31 cellular contexts compared by ENCODE assay signal in the genomic region with DNA sequence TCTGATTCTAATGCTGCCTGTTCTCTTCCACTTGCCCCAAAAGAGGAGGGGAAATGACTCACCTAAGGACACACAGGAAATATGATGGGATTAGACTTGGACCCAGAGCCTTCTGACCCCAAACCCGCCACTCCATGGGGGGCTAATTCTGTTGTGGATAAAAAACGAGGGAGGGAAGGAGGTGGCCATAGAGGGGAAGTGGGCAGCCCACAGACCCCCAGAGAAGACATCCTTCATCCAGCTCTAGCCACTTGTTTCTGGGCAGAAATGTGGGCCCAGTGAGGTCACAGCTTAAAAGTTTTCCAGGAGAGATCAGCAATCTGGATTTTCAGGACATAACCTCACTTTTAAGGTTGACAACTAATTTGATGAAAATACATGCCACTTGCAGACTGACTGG.
"Had no signal": no experiment of that assay in that cellular context is flagged by ENCODE, and none has a peak within 500 bp of the region (broad histone marks: within the 10 kb centered on the region; RNA-seq: fewer than 3 reads in every experiment).

No MANE protein-coding gene starts in this region.

- ATAC-seq: foreskin keratinocyte; gastroesophageal sphincter; heart left ventricle; left colon; left ventricle myocardium superior; mucosa of descending colon; natural killer cell treated with Interleukin-12 subunit alpha and Interleukin-12 subunit beta and Interleukin-15 and Interleukin-18, amount 100 ng/mL, for 72 hours; sciatic nerve; stimulated activated naive CD8-positive, alpha-beta T cell treated with anti-CD3 and anti-CD28 coated beads, Interleukin-15, amount 100 ng/mL, for 72 hours had no signal

- H3K9me3 ChIP-seq: colonic mucosa, esophagus muscularis mucosa, gastroesophageal sphincter, heart left ventricle, mucosa of descending colon, neutrophil, prostate gland, right atrium auricular region, suprapubic skin, transverse colon had no signal

- H3K4me1 Mint-ChIP-seq: memory B cell; mesothelial cell of epicardium; naive B cell; neural crest cell; stimulated activated naive CD8-positive, alpha-beta T cell treated with anti-CD3 and anti-CD28 coated beads, Interleukin-15, amount 100 ng/mL, for 72 hours had no signal

- H3K4me3 ChIP-seq: colonic mucosa, esophagus muscularis mucosa, gastroesophageal sphincter, heart left ventricle, hepatocyte, lung, mucosa of descending colon, prostate gland, right atrium auricular region, smooth muscle cell, suprapubic skin, transverse colon had no signal

- H3K27me3 ChIP-seq: colonic mucosa, right atrium auricular region, suprapubic skin, transverse colon had no signal

- H3K27ac Mint-ChIP-seq: dendritic cell treated with granulocyte-macrophage colony-stimulating factor and Interleukin-4, amounts not matched to agents 40 ng/mL and 50 ng/mL, for 4 days; memory B cell; mesothelial cell of epicardium; naive B cell; natural killer cell treated with Interleukin-12 subunit alpha and Interleukin-12 subunit beta and Interleukin-15 and Interleukin-18, amount 100 ng/mL, for 72 hours; stimulated activated naive CD8-positive, alpha-beta T cell treated with anti-CD3 and anti-CD28 coated beads, Interleukin-15, amount 100 ng/mL, for 72 hours had no signal

- H3K9me3 Mint-ChIP-seq: dendritic cell treated with granulocyte-macrophage colony-stimulating factor and Interleukin-4, amounts not matched to agents 40 ng/mL and 50 ng/mL, for 4 days; memory B cell; mesothelial cell of epicardium; natural killer cell treated with Interleukin-12 subunit alpha and Interleukin-12 subunit beta and Interleukin-15 and Interleukin-18, amount 100 ng/mL, for 72 hours; neural crest cell; stimulated activated naive CD8-positive, alpha-beta T cell treated with anti-CD3 and anti-CD28 coated beads, Interleukin-15, amount 100 ng/mL, for 72 hours had no signal

- H3K4me1 ChIP-seq: colonic mucosa, foreskin keratinocyte, parathyroid adenoma, prostate gland, right atrium auricular region, transverse colon had no signal

- DNase-seq: colonic mucosa; effector memory CD4-positive, alpha-beta T cell; foreskin keratinocyte; heart left ventricle; left colon; left ventricle myocardium superior; mucosa of descending colon; naive B cell; stimulated activated CD4-positive, alpha-beta T cell treated with anti-CD3 and anti-CD28 coated beads, Interleukin-12 subunit alpha, Interleukin-12 subunit beta, amount 100 ng/mL, for 4 hours; stimulated activated CD4-positive, alpha-beta T cell treated with anti-CD3 and anti-CD28 coated beads, Interleukin-1b, Interleukin-23, amount 100 ng/mL, for 48 hours; stimulated activated CD4-positive, alpha-beta T cell treated with anti-CD3 and anti-CD28 coated beads, Interleukin-4, amount 100 ng/mL, for 1 hour; stimulated activated CD8-positive, alpha-beta memory T cell treated with anti-CD3 and anti-CD28 coated beads, Interleukin-4, amount 100 ng/mL, for 48 hours; stimulated activated naive CD4-positive, alpha-beta T cell; stimulated activated naive CD8-positive, alpha-beta T cell treated with anti-CD3 and anti-CD28 coated beads, Interleukin-15, amount 100 ng/mL, for 72 hours; transverse colon had no signal

- H3K36me3 ChIP-seq: colonic mucosa, esophagus muscularis mucosa, gastroesophageal sphincter, heart left ventricle, neutrophil, prostate gland, right atrium auricular region, suprapubic skin, transverse colon had no signal

- H3K36me3 Mint-ChIP-seq: memory B cell; mesothelial cell of epicardium; naive B cell; natural killer cell treated with Interleukin-12 subunit alpha and Interleukin-12 subunit beta and Interleukin-15 and Interleukin-18, amount 100 ng/mL, for 72 hours had no signal

- H3K4me3 Mint-ChIP-seq: dendritic cell treated with granulocyte-macrophage colony-stimulating factor and Interleukin-4, amounts not matched to agents 40 ng/mL and 50 ng/mL, for 4 days; memory B cell; mesothelial cell of epicardium; naive B cell; natural killer cell treated with Interleukin-12 subunit alpha and Interleukin-12 subunit beta and Interleukin-15 and Interleukin-18, amount 100 ng/mL, for 72 hours; neural crest cell; stimulated activated naive CD8-positive, alpha-beta T cell treated with anti-CD3 and anti-CD28 coated beads, Interleukin-15, amount 100 ng/mL, for 72 hours had no signal

- H3K27ac ChIP-seq: colonic mucosa, esophagus muscularis mucosa, foreskin keratinocyte, gastroesophageal sphincter, hepatocyte, neutrophil, parathyroid adenoma, right atrium auricular region, suprapubic skin, transverse colon had no signal
